In genomic region chr9:136527131-136527530, GRCh38 we compare ENCODE assay signal across 13 cellular contexts. TPM values are rescaled to one million over a fixed set of nuclear protein-coding genes. Genes with fewer than 3 reads are reported as not detected.
DNase-seq lines count a peak whose midpoint lies in the region; ATAC-seq and TF ChIP-seq lines count a peak whose summit lies in the region.
"Had no signal": no experiment of that assay in that cellular context is flagged by ENCODE, and none has a peak within 500 bp of the region (broad histone marks: within the 10 kb centered on the region; RNA-seq: fewer than 3 reads in every experiment).

No MANE protein-coding gene starts in this region.

- no peak for ATAC-seq in HG03460 (IDR thresholded peaks at IDR 0.05; ENCODE audit: unreplicated experiment)
- ATAC-seq: CD8-positive, alpha-beta T cell had no signal

- no peak for TF ChIP-seq EP300 in suprapubic skin (IDR thresholded peaks at IDR 0.05)

- no peak overlapping the region for H3K27ac Mint-ChIP-seq in activated T-helper 2 cell treated with anti-CD3 and anti-CD28 coated beads, Interferon-gamma antibody, Interleukin-2, Interleukin-4, amounts not matched to agents 10 μg/mL and 5 μg/mL and 100 μg/mL, durations not matched to agents 14 hours and 24 hours and 36 hours
- H3K27ac Mint-ChIP-seq: CD8-positive, alpha-beta T cell had no signal

- H3K4me2 ChIP-seq in mesenchymal stem cell (ENCODE audit: low read length, poor library complexity, severe bottlenecking) = peak overlapping the region; percentile 24

- H3K4ac ChIP-seq in mesenchymal stem cell (ENCODE audit: low read depth in 1 of 2, low read length in 2 of 2) = no peak overlapping the region

- peaks cover 17% of the 10 kb centered on the region for H3K36me3 ChIP-seq in WERI-Rb-1
- peaks cover 0 to 66% of the 10 kb centered on the region in 2 experiments for H3K36me3 ChIP-seq in mesenchymal stem cell (ENCODE audit: control insufficient read depth in 1 of 2, insufficient read depth in 2 of 2, low read depth in 1 of 2, low read length in 2 of 2)
- peaks cover 16% of the 10 kb centered on the region for H3K36me3 ChIP-seq in suprapubic skin

- no peak overlapping the region for H3K4me3 Mint-ChIP-seq in activated T-helper 2 cell treated with anti-CD3 and anti-CD28 coated beads, Interferon-gamma antibody, Interleukin-2, Interleukin-4, amounts not matched to agents 10 μg/mL and 5 μg/mL and 100 μg/mL, durations not matched to agents 14 hours and 24 hours and 36 hours (ENCODE audit: low read depth)
- H3K4me3 Mint-ChIP-seq: activated CD8-positive, alpha-beta T cell treated with anti-CD3 and anti-CD28 coated beads for 36 hours; CD8-positive, alpha-beta T cell had no signal

- no peak for TF ChIP-seq POLR2A in suprapubic skin (IDR thresholded peaks at IDR 0.05)

- H4K91ac ChIP-seq in mesenchymal stem cell (ENCODE audit: low read length) = no peak overlapping the region

- DNase-seq in NCI-H146 (lab: John Stamatoyannopoulos, UW) (peak; percentile 53), NCI-H146 treated with DMSO at 0.1 percent for 48 hours (lab: John Stamatoyannopoulos, UW; ENCODE audit: unreplicated experiment) (no peak), WERI-Rb-1 (peak; percentile 62), mesenchymal stem cell (no peak), suprapubic skin (ENCODE audit: low spot score in 2 of 2) (no peak)
- DNase-seq in activated T-helper 2 cell treated with anti-CD3 and anti-CD28 coated beads, Interferon-gamma antibody, Interleukin-2, Interleukin-4, amounts not matched to agents 10 μg/mL and 5 μg/mL and 100 μg/mL, durations not matched to agents 14 hours and 24 hours and 36 hours (ENCODE audit: low spot score) = no peak
- no peak for DNase-seq in activated CD8-positive, alpha-beta memory T cell treated with anti-CD3 and anti-CD28 coated beads, Interleukin-2, amount 50 U/mL, for 4 hours
- DNase-seq: activated CD8-positive, alpha-beta T cell treated with anti-CD3 and anti-CD28 coated beads for 36 hours; activated gamma-delta T cell; CD8-positive, alpha-beta T cell; HCEC 1CT had no signal

- H4K8ac ChIP-seq in mesenchymal stem cell (ENCODE audit: low read length) = no peak overlapping the region

- no peak overlapping the region for H2BK5ac ChIP-seq in mesenchymal stem cell (ENCODE audit: low read depth, low read length, poor library complexity, severe bottlenecking)

- H3K4me1 Mint-ChIP-seq in activated T-helper 2 cell treated with anti-CD3 and anti-CD28 coated beads, Interferon-gamma antibody, Interleukin-2, Interleukin-4, amounts not matched to agents 10 μg/mL and 5 μg/mL and 100 μg/mL, durations not matched to agents 14 hours and 24 hours and 36 hours (ENCODE audit: low read depth) = peaks cover 4% of the 10 kb centered on the region

- H2AFZ ChIP-seq in mesenchymal stem cell (ENCODE audit: low read depth, low read length) = no peak overlapping the region

- no peaks in the 10 kb centered on the region for H3K9me3 Mint-ChIP-seq in activated T-helper 2 cell treated with anti-CD3 and anti-CD28 coated beads, Interferon-gamma antibody, Interleukin-2, Interleukin-4, amounts not matched to agents 10 μg/mL and 5 μg/mL and 100 μg/mL, durations not matched to agents 14 hours and 24 hours and 36 hours
- H3K9me3 Mint-ChIP-seq: activated CD8-positive, alpha-beta T cell treated with anti-CD3 and anti-CD28 coated beads for 36 hours; CD8-positive, alpha-beta T cell had no signal

- peak overlapping the region; percentile 88 for H3K27ac ChIP-seq in WERI-Rb-1
- H3K27ac ChIP-seq in mesenchymal stem cell (ENCODE audit: low read length, poor library complexity, severe bottlenecking) = no peak overlapping the region
- H3K27ac ChIP-seq in suprapubic skin = peak overlapping the region; percentile 36

- no peaks in the 10 kb centered on the region for H3K27me3 Mint-ChIP-seq in activated T-helper 2 cell treated with anti-CD3 and anti-CD28 coated beads, Interferon-gamma antibody, Interleukin-2, Interleukin-4, amounts not matched to agents 10 μg/mL and 5 μg/mL and 100 μg/mL, durations not matched to agents 14 hours and 24 hours and 36 hours (ENCODE audit: low read depth)
- H3K27me3 Mint-ChIP-seq: activated CD8-positive, alpha-beta T cell treated with anti-CD3 and anti-CD28 coated beads for 36 hours had no signal

- intact Hi-C loops in activated T-helper 2 cell treated with anti-CD3 and anti-CD28 coated beads, Interferon-gamma antibody, Interleukin-2, Interleukin-4, amounts not matched to agents 10 μg/mL and 5 μg/mL and 100 μg/mL, durations not matched to agents 14 hours and 24 hours and 36 hours (cut with micrococcal nuclease) = no loop called here

- no peak overlapping the region for H3K18ac ChIP-seq in mesenchymal stem cell (ENCODE audit: low read depth in 1 of 2, low read length in 2 of 2)

- H3K9me3 ChIP-seq in WERI-Rb-1 (ENCODE audit: severe bottlenecking) (no peaks in the 10 kb centered on the region), mesenchymal stem cell (ENCODE audit: control insufficient read depth, low read length) (no peaks in the 10 kb centered on the region), suprapubic skin (no peaks in the 10 kb centered on the region)

- TF ChIP-seq CTCF in WERI-Rb-1 (IDR thresholded peaks at IDR 0.05; ENCODE audit: low read depth, low read length) = no peak
- TF ChIP-seq CTCF in suprapubic skin (IDR thresholded peaks at IDR 0.05) = no peak

- 96% methylated on average over 16 of the region's 20 CpGs for WGBS in mesenchymal stem cell
- WGBS in suprapubic skin = 79% methylated on average over 10 of the region's 20 CpGs

- no peak overlapping the region for H3K23ac ChIP-seq in mesenchymal stem cell (ENCODE audit: low read length in 2 of 2)

- no peak overlapping the region for H2BK15ac ChIP-seq in mesenchymal stem cell (ENCODE audit: low read depth, poor library complexity, severe bottlenecking)

- H3K9ac ChIP-seq in mesenchymal stem cell (ENCODE audit: low read length) = no peak overlapping the region

- H3K14ac ChIP-seq in mesenchymal stem cell (ENCODE audit: low read length in 2 of 2) = no peak overlapping the region

- peaks cover 71% of the 10 kb centered on the region for H3K4me1 ChIP-seq in mesenchymal stem cell (ENCODE audit: control insufficient read depth, insufficient read depth, low read depth, low read length)
- peaks cover 70% of the 10 kb centered on the region for H3K4me1 ChIP-seq in suprapubic skin

- no peak overlapping the region for H2BK12ac ChIP-seq in mesenchymal stem cell (ENCODE audit: low read length in 2 of 2)

- peaks cover 6% of the 10 kb centered on the region for H3K36me3 Mint-ChIP-seq in activated T-helper 2 cell treated with anti-CD3 and anti-CD28 coated beads, Interferon-gamma antibody, Interleukin-2, Interleukin-4, amounts not matched to agents 10 μg/mL and 5 μg/mL and 100 μg/mL, durations not matched to agents 14 hours and 24 hours and 36 hours (ENCODE audit: low read depth)

- H3K27me3 ChIP-seq in WERI-Rb-1 (ENCODE audit: insufficient read depth, low read depth, severe bottlenecking) (no peaks in the 10 kb centered on the region), mesenchymal stem cell (ENCODE audit: control insufficient read depth in 1 of 2, insufficient read depth in 1 of 2, low read length in 2 of 2) (no peaks in the 10 kb centered on the region), suprapubic skin (no peaks in the 10 kb centered on the region)

- H2AK5ac ChIP-seq in mesenchymal stem cell (ENCODE audit: low read length, severe bottlenecking) = peak overlapping the region; percentile 34

- H3K4me3 ChIP-seq in WERI-Rb-1 (ENCODE audit: low read depth, low read length) (peak overlapping the region; percentile 12), mesenchymal stem cell (ENCODE audit: insufficient read depth in 1 of 2, low read depth in 1 of 2, low read length in 2 of 2) (no peak overlapping the region), suprapubic skin (no peak overlapping the region)
- H3K4me3 ChIP-seq: skin epidermis had no signal

- no peak overlapping the region for H2BK120ac ChIP-seq in mesenchymal stem cell (ENCODE audit: low read depth, low read length)

- peaks cover 63% of the 10 kb centered on the region for H3K79me1 ChIP-seq in mesenchymal stem cell (replicated peaks; ENCODE audit: low read length, poor library complexity, severe bottlenecking)

RNA-seq across cellular contexts. Expression of gene NOTCH1, which starts 18.7 kb away (rescaled TPM):
- 15.4 TPM for polyA plus RNA-seq in mesenchymal stem cell (2013, experiment 1 of 2)
- 13.5 TPM for polyA plus RNA-seq in mesenchymal stem cell (2013, experiment 2 of 2)
- total RNA-seq in suprapubic skin = 100 to 1,000 TPM in 3 of 4 donors, 10 to 100 TPM in 1; 71.0 to 160 (median 114) TPM
- 81.3 and 83.8 TPM in 2 replicates for total RNA-seq in activated T-helper 2 cell treated with anti-CD3 and anti-CD28 coated beads, Interferon-gamma antibody, Interleukin-2, Interleukin-4, amounts not matched to agents 10 μg/mL and 5 μg/mL and 100 μg/mL, durations not matched to agents 14 hours and 24 hours and 36 hours

RNA-seq across cellular contexts. Expression of gene SEC16A, which starts 44.3 kb away (rescaled TPM):
- polyA plus RNA-seq in mesenchymal stem cell (2013, experiment 1 of 2) = 38.4 TPM
- polyA plus RNA-seq in mesenchymal stem cell (2013, experiment 2 of 2) = 36.6 TPM
- 10 to 100 TPM; 58.0 to 89.3 (median 75.0) TPM for total RNA-seq in suprapubic skin
- 74.5 and 77.5 TPM in 2 replicates for total RNA-seq in activated T-helper 2 cell treated with anti-CD3 and anti-CD28 coated beads, Interferon-gamma antibody, Interleukin-2, Interleukin-4, amounts not matched to agents 10 μg/mL and 5 μg/mL and 100 μg/mL, durations not matched to agents 14 hours and 24 hours and 36 hours

Comparison
In these comparisons a context has a peak if more than half of its experiments do, and no peak if none do; other contexts are left out.
1. DNase-seq: peak in NCI-H146 (single experiment) and WERI-Rb-1 (single experiment); none in NCI-H146 treated with DMSO at 0.1 percent for 48 hours (single experiment), mesenchymal stem cell (single experiment), suprapubic skin (0 of 2), activated T-helper 2 cell treated with anti-CD3 and anti-CD28 coated beads, Interferon-gamma antibody, Interleukin-2, Interleukin-4, amounts not matched to agents 10 μg/mL and 5 μg/mL and 100 μg/mL, durations not matched to agents 14 hours and 24 hours and 36 hours (single experiment) and activated CD8-positive, alpha-beta memory T cell treated with anti-CD3 and anti-CD28 coated beads, Interleukin-2, amount 50 U/mL, for 4 hours (single experiment).